26 cellular contexts compared by ENCODE assay signal in the genomic region with DNA sequence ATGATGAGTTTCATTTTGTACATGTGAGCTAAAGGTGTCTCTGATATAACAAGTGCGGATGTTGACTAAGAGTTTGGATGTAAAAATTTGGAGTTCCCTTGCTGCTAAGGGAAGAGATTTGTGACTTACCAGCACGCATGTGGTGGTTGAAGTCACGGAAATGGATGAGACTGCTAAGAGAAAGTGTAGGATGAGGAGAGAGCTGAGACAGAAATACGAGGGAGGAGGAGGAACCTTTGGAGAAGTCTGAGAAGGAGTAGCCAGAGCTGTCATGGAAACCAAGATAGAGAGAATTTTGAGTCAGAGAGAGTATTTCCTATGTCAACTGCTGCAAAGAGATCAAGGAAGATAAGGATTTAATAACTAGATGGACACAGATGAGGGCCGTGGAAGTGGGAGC.
"Had no signal": no experiment of that assay in that cellular context is flagged by ENCODE, and none has a peak within 500 bp of the region (broad histone marks: within the 10 kb centered on the region; RNA-seq: fewer than 3 reads in every experiment).

No MANE protein-coding gene starts in this region.

- H3K4me1 Mint-ChIP-seq: naive B cell; stimulated activated memory B cell treated with anti-CD40 and anti-IgM and Interleukin-4, amounts not matched to agents 10 μg/mL and 1 μg/mL and 100 μg/mL, for 72 hours; stimulated activated naive CD8-positive, alpha-beta T cell treated with anti-CD3 and anti-CD28 coated beads, Interleukin-15, amount 100 ng/mL, for 72 hours had no signal

- ATAC-seq: left colon; left lung; lower lobe of right lung; natural killer cell treated with Interleukin-12 subunit alpha and Interleukin-12 subunit beta and Interleukin-15 and Interleukin-18, amount 100 ng/mL, for 72 hours; right lobe of liver; stimulated activated memory B cell treated with anti-CD40 and anti-IgM and Interleukin-4, amounts not matched to agents 10 μg/mL and 1 μg/mL and 100 μg/mL, for 72 hours; stimulated activated naive CD8-positive, alpha-beta T cell treated with anti-CD3 and anti-CD28 coated beads, Interleukin-15, amount 100 ng/mL, for 72 hours had no signal

- H3K4me3 Mint-ChIP-seq: natural killer cell treated with Interleukin-12 subunit alpha and Interleukin-12 subunit beta and Interleukin-15 and Interleukin-18, amount 100 ng/mL, for 72 hours; neural progenitor cell; stimulated activated memory B cell treated with anti-CD40 and anti-IgM and Interleukin-4, amounts not matched to agents 10 μg/mL and 1 μg/mL and 100 μg/mL, for 72 hours; stimulated activated naive CD8-positive, alpha-beta T cell treated with anti-CD3 and anti-CD28 coated beads, Interleukin-15, amount 100 ng/mL, for 72 hours had no signal

- H3K27ac Mint-ChIP-seq: natural killer cell treated with Interleukin-12 subunit alpha and Interleukin-12 subunit beta and Interleukin-15 and Interleukin-18, amount 100 ng/mL, for 72 hours; neural progenitor cell; progenitor cell of endocrine pancreas; stimulated activated memory B cell treated with anti-CD40 and anti-IgM and Interleukin-4, amounts not matched to agents 10 μg/mL and 1 μg/mL and 100 μg/mL, for 72 hours; stimulated activated naive CD8-positive, alpha-beta T cell treated with anti-CD3 and anti-CD28 coated beads, Interleukin-15, amount 100 ng/mL, for 72 hours had no signal

- H3K9me3 Mint-ChIP-seq: neural progenitor cell; stimulated activated memory B cell treated with anti-CD40 and anti-IgM and Interleukin-4, amounts not matched to agents 10 μg/mL and 1 μg/mL and 100 μg/mL, for 72 hours; stimulated activated naive CD8-positive, alpha-beta T cell treated with anti-CD3 and anti-CD28 coated beads, Interleukin-15, amount 100 ng/mL, for 72 hours had no signal

- DNase-seq: hippocampal formation; kidney; left colon; left lung; lower lobe of right lung; mammary epithelial cell; mesenchymal stem cell; naive B cell; occipital lobe; ovary; right lobe of liver; stimulated activated CD4-positive, alpha-beta T cell treated with anti-CD3 and anti-CD28 coated beads, Interleukin-1b, Interleukin-23, amount 100 ng/mL, for 48 hours; stimulated activated CD4-positive, alpha-beta T cell treated with anti-CD3 and anti-CD28 coated beads, Interleukin-2, amount 100 ng/mL, for 48 hours; stimulated activated CD4-positive, alpha-beta T cell treated with anti-CD3 and anti-CD28 coated beads, Interleukin-4, amount 100 ng/mL, for 4 hours; stimulated activated CD8-positive, alpha-beta memory T cell treated with anti-CD3 and anti-CD28 coated beads, Interleukin-4, amount 100 ng/mL, for 48 hours; stimulated activated naive CD4-positive, alpha-beta T cell treated with Interleukin-2 at 50 U/mL for 16 hours; stimulated activated naive CD8-positive, alpha-beta T cell treated with anti-CD3 and anti-CD28 coated beads, Interleukin-15, amount 100 ng/mL, for 72 hours; substantia nigra; testis; thyroid gland; transverse colon; upper lobe of left lung had no signal

- H3K27me3 Mint-ChIP-seq: natural killer cell treated with Interleukin-12 subunit alpha and Interleukin-12 subunit beta and Interleukin-15 and Interleukin-18, amount 100 ng/mL, for 72 hours; progenitor cell of endocrine pancreas; stimulated activated memory B cell treated with anti-CD40 and anti-IgM and Interleukin-4, amounts not matched to agents 10 μg/mL and 1 μg/mL and 100 μg/mL, for 72 hours; stimulated activated naive CD8-positive, alpha-beta T cell treated with anti-CD3 and anti-CD28 coated beads, Interleukin-15, amount 100 ng/mL, for 72 hours had no signal

- H3K36me3 Mint-ChIP-seq: naive B cell; natural killer cell treated with Interleukin-12 subunit alpha and Interleukin-12 subunit beta and Interleukin-15 and Interleukin-18, amount 100 ng/mL, for 72 hours; neural progenitor cell; stimulated activated memory B cell treated with anti-CD40 and anti-IgM and Interleukin-4, amounts not matched to agents 10 μg/mL and 1 μg/mL and 100 μg/mL, for 72 hours had no signal
